ENCODE assay signal across 21 cellular contexts in the genomic region with DNA sequence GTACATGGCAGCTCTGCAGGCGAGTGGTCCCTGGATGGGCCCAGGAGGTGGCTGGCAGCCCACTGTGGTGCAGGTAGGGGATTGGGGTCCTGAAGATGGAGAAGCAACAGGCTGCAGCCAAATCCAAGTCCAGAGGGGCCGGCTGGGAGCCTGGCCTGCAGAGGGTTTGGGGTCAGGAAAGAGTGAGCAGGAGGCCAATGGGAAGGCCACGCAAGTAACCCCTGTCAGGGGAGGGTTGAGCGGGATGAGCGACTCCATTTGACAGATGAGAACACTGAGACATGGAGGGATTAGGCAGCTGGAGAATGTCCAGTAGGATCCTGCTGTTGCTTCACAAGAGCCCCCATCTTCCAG.
DNase-seq lines count a peak whose midpoint lies in the region; ATAC-seq, FAIRE-seq and TF ChIP-seq lines count a peak whose summit lies in the region.
"Had no signal": no experiment of that assay in that cellular context is flagged by ENCODE, and none has a peak within 500 bp of the region (broad histone marks: within the 10 kb centered on the region; RNA-seq: fewer than 3 reads in every experiment).

No MANE protein-coding gene starts in this region.

- no peaks in the 10 kb centered on the region for H3K36me3 Mint-ChIP-seq in activated T-cell treated with anti-CD3 and anti-CD28 coated beads, Interleukin-2, amount 50 U/mL, for 24 hours (ENCODE audit: low read depth)

- H3K9me3 Mint-ChIP-seq in activated T-cell treated with anti-CD3 and anti-CD28 coated beads, Interleukin-2, amount 50 U/mL, for 24 hours: no peaks in the 10 kb centered on the region
- H3K9me3 Mint-ChIP-seq: CD8-positive, alpha-beta memory T cell had no signal

- H3K9ac ChIP-seq in kidney (ENCODE audit: low read length in 2 of 2): no peak overlapping the region
- H3K9ac ChIP-seq: BLaER1 had no signal

- FAIRE-seq in kidney (lab: Jason Lieb, UNC): no peak
- FAIRE-seq: D721Med, GM19239 had no signal

- no peak for TF ChIP-seq POLR2A in testis (IDR thresholded peaks at IDR 0.05)

- H3K27me3 ChIP-seq in testis: no peaks in the 10 kb centered on the region
- H3K27me3 ChIP-seq: BLaER1 had no signal

- H3K27ac Mint-ChIP-seq in activated T-cell treated with anti-CD3 and anti-CD28 coated beads, Interleukin-2, amount 50 U/mL, for 24 hours: no peak overlapping the region
- H3K27ac Mint-ChIP-seq: CD8-positive, alpha-beta memory T cell had no signal

- no peak overlapping the region for H3K4me3 Mint-ChIP-seq in activated T-cell treated with anti-CD3 and anti-CD28 coated beads, Interleukin-2, amount 50 U/mL, for 24 hours

- H3K36me3 ChIP-seq in kidney (ENCODE audit: control insufficient read depth in 1 of 2, insufficient read depth in 2 of 2, low read length in 2 of 2): no peaks in the 10 kb centered on the region
- H3K36me3 ChIP-seq in testis (ENCODE audit: low read depth, missing control alignments): no peaks in the 10 kb centered on the region
- H3K36me3 ChIP-seq: BLaER1 had no signal

- 93 to 97% methylated on average over 5 of the region's 5 CpGs for WGBS in testis, 2 donors

- H3K4me1 ChIP-seq in kidney (ENCODE audit: control insufficient read depth in 1 of 2, insufficient read depth in 1 of 2, low read depth in 1 of 2, low read length in 2 of 2) (no peaks in the 10 kb centered on the region), testis (no peaks in the 10 kb centered on the region)

- TF ChIP-seq CTCF in kidney (IDR thresholded peaks at IDR 0.05; ENCODE audit: borderline replicate concordance, extremely low read depth, insufficient read depth) (no peak), testis (IDR thresholded peaks at IDR 0.05) (no peak)

- H3K27me3 Mint-ChIP-seq in activated T-cell treated with anti-CD3 and anti-CD28 coated beads, Interleukin-2, amount 50 U/mL, for 24 hours: no peaks in the 10 kb centered on the region
- H3K27me3 Mint-ChIP-seq: CD8-positive, alpha-beta memory T cell had no signal

- ATAC-seq in HG03354 (IDR thresholded peaks at IDR 0.05; ENCODE audit: poor library complexity, severe bottlenecking, unreplicated experiment) (no peak), HG03196 (IDR thresholded peaks at IDR 0.05; ENCODE audit: unreplicated experiment) (no peak)

- H3K27ac ChIP-seq in kidney (ENCODE audit: low read depth in 2 of 2, low read length in 2 of 2): no peak overlapping the region
- no peak overlapping the region for H3K27ac ChIP-seq in testis
- H3K27ac ChIP-seq: BLaER1, HL-60 had no signal

- H3K9me3 ChIP-seq in kidney (ENCODE audit: control insufficient read depth in 1 of 2, low read length in 2 of 2) (no peaks in the 10 kb centered on the region), testis (no peaks in the 10 kb centered on the region)
- H3K9me3 ChIP-seq: BLaER1 had no signal

- peak; percentile 20 for DNase-seq in activated T-cell treated with anti-CD3 and anti-CD28 coated beads, Interleukin-2, amount 50 U/mL, for 24 hours
- no peak for DNase-seq in activated T-cell treated with anti-CD3 and anti-CD28 coated beads for 4 hours
- DNase-seq in activated CD8-positive, alpha-beta memory T cell treated with anti-CD3 and anti-CD28 coated beads, Interleukin-2, amount 50 U/mL, for 48 hours: peak; percentile 36
- DNase-seq in kidney: peak; percentile 55
- peak; percentile 0 for DNase-seq in testis
- DNase-seq in amniotic stem cell (lab: John Stamatoyannopoulos, UW): no peak
- DNase-seq: 8988T; CD8-positive, alpha-beta memory T cell; DMS79; H7; NCI-H1417; NCI-H2029; NCI-H2171 treated with DMSO at 0.1 percent for 48 hours; NCI-H774; RPMI8226 had no signal

- intact Hi-C loops in kidney (cut with DNase I) (no loop called here), testis (cut with DNase I; ENCODE audit: low total_unique reads) (no loop called here)

- H3K4me1 Mint-ChIP-seq in activated T-cell treated with anti-CD3 and anti-CD28 coated beads, Interleukin-2, amount 50 U/mL, for 24 hours (ENCODE audit: low read depth): peaks cover 14% of the 10 kb centered on the region

- no peak overlapping the region for H3K4me3 ChIP-seq in kidney (ENCODE audit: low read length in 2 of 2)
- no peak overlapping the region for H3K4me3 ChIP-seq in testis
- H3K4me3 ChIP-seq: BLaER1 had no signal

Comparison
In these comparisons a context has a peak if more than half of its experiments do, and no peak if none do; other contexts are left out.
1. DNase-seq: peak in activated T-cell treated with anti-CD3 and anti-CD28 coated beads, Interleukin-2, amount 50 U/mL, for 24 hours (single experiment), activated CD8-positive, alpha-beta memory T cell treated with anti-CD3 and anti-CD28 coated beads, Interleukin-2, amount 50 U/mL, for 48 hours (single experiment), kidney (single experiment) and testis (single experiment); none in activated T-cell treated with anti-CD3 and anti-CD28 coated beads for 4 hours (single experiment) and amniotic stem cell (single experiment).